12 cellular contexts compared by ENCODE assay signal in the genomic region with DNA sequence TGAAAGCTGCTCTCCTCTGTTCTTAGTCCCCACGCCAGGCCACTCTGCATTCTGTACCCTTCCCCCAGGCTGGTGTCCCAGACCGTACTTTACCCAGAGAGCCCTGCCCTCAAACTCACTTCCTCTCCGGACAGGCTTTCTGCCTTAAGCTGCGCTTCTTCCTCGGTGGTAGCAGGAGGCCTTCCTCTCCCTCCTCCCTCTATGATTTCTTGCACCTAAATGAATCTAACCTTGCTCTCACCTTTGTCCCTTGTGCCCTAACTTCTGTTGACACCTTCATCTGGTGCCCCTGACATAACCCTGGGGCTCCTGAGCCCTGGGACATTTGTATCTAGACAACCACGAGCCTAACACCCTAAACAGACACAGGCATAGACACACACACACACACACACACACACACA. TPM values are rescaled to one million over a fixed set of nuclear protein-coding genes. Genes with fewer than 3 reads are reported as not detected.
DNase-seq lines count a peak whose midpoint lies in the region; ATAC-seq, FAIRE-seq and TF ChIP-seq lines count a peak whose summit lies in the region.
"Had no signal": no experiment of that assay in that cellular context is flagged by ENCODE, and none has a peak within 500 bp of the region (broad histone marks: within the 10 kb centered on the region; RNA-seq: fewer than 3 reads in every experiment).

No MANE protein-coding gene starts in this region.

- peaks cover 15% of the 10 kb centered on the region for H3F3A ChIP-seq in neural progenitor cell (ENCODE audit: low read depth)

- DNase-seq in GM12891 (ENCODE audit: insufficient read length, low spot score) (no peak), Kasumi-1 (lab: John Stamatoyannopoulos, UW) (peak; percentile 71 to 78), neural progenitor cell (ENCODE audit: low spot score) (no peak), NCI-H1417 treated with DMSO at 0.1 percent for 48 hours (lab: John Stamatoyannopoulos, UW) (no peak)
- DNase-seq in activated naive CD8-positive, alpha-beta T cell treated with anti-CD3 and anti-CD28 coated beads, Interleukin-2, amount 10 ng/mL, durations not matched to agents 7 days and 5 days = no peak
- DNase-seq: SHP77, testis had no signal

- no peak overlapping the region for H3K9ac ChIP-seq in neural progenitor cell

- TF ChIP-seq CTCF in neural progenitor cell (IDR thresholded peaks at IDR 0.05) = no peak

- H3K79me2 ChIP-seq in neural progenitor cell (ENCODE audit: low read depth) = no peaks in the 10 kb centered on the region

- H3K36me3 Mint-ChIP-seq in activated naive CD8-positive, alpha-beta T cell treated with anti-CD3 and anti-CD28 coated beads, Interleukin-2, amount 10 ng/mL, durations not matched to agents 7 days and 5 days = peaks cover 16% of the 10 kb centered on the region
- H3K36me3 Mint-ChIP-seq in neural progenitor cell = peaks cover 5% of the 10 kb centered on the region

- no peaks in the 10 kb centered on the region for H3K9me3 ChIP-seq in neural progenitor cell (ENCODE audit: low read depth)
- H3K9me3 ChIP-seq: body of pancreas, testis had no signal

- peak; percentile 34 for ATAC-seq in activated naive CD8-positive, alpha-beta T cell treated with anti-CD3 and anti-CD28 coated beads, Interleukin-2, amount 10 ng/mL, durations not matched to agents 7 days and 5 days (ENCODE audit: low read depth)
- ATAC-seq in HG03460 (IDR thresholded peaks at IDR 0.05; ENCODE audit: unreplicated experiment) (no peak), GM18870 (IDR thresholded peaks at IDR 0.05; ENCODE audit: unreplicated experiment) (no peak), GM21576 (IDR thresholded peaks at IDR 0.05; ENCODE audit: unreplicated experiment) (no peak)
- ATAC-seq: body of pancreas had no signal

- no peak overlapping the region for H3K4me3 ChIP-seq in neural progenitor cell
- H3K4me3 ChIP-seq: body of pancreas, testis had no signal

- H3K4me3 Mint-ChIP-seq in activated naive CD8-positive, alpha-beta T cell treated with anti-CD3 and anti-CD28 coated beads, Interleukin-2, amount 10 ng/mL, durations not matched to agents 7 days and 5 days = peak overlapping the region; percentile 88
- peak overlapping the region; percentile 5 for H3K4me3 Mint-ChIP-seq in neural progenitor cell

- POLR2A ChIA-PET in activated naive CD8-positive, alpha-beta T cell treated with anti-CD3 and anti-CD28 coated beads, Interleukin-2, amount 10 ng/mL, durations not matched to agents 7 days and 5 days (lab: Charles Lee) = interaction anchor here (0.7 to 13.2 kb wide), 7 partner anchors 13 to 89 kb away, joined by 3 to 275 read pairs (median 5); partner anchors contain the start of gene CEACAM21

- peak overlapping the region; percentile 96 for H3K27ac Mint-ChIP-seq in activated naive CD8-positive, alpha-beta T cell treated with anti-CD3 and anti-CD28 coated beads, Interleukin-2, amount 10 ng/mL, durations not matched to agents 7 days and 5 days
- H3K27ac Mint-ChIP-seq in neural progenitor cell = no peak overlapping the region

- H3K4me1 Mint-ChIP-seq in activated naive CD8-positive, alpha-beta T cell treated with anti-CD3 and anti-CD28 coated beads, Interleukin-2, amount 10 ng/mL, durations not matched to agents 7 days and 5 days = peaks cover 55% of the 10 kb centered on the region
- peaks cover 30% of the 10 kb centered on the region for H3K4me1 Mint-ChIP-seq in neural progenitor cell

- H3K27me3 Mint-ChIP-seq in activated naive CD8-positive, alpha-beta T cell treated with anti-CD3 and anti-CD28 coated beads, Interleukin-2, amount 10 ng/mL, durations not matched to agents 7 days and 5 days = no peaks in the 10 kb centered on the region
- peaks cover 2% of the 10 kb centered on the region for H3K27me3 Mint-ChIP-seq in neural progenitor cell (ENCODE audit: insufficient read depth, low read depth)

- no peak; the same call in 1 of the 2 replicates for TF ChIP-seq POLR2A in GM12891 (IDR thresholded peaks at IDR 0.05; ENCODE audit: low read depth, low read length)

- H3K4me1 ChIP-seq in neural progenitor cell = peaks cover 17% of the 10 kb centered on the region
- H3K4me1 ChIP-seq: body of pancreas, testis had no signal

- FAIRE-seq in GM12891 (lab: Jason Lieb, UNC) = peak; percentile 90

- no peak overlapping the region for H3K4me2 ChIP-seq in neural progenitor cell

- H4K20me1 ChIP-seq in neural progenitor cell (ENCODE audit: low read depth) = peaks cover 4% of the 10 kb centered on the region

- no peak overlapping the region for H3K27ac ChIP-seq in neural progenitor cell
- H3K27ac ChIP-seq: body of pancreas, testis had no signal

- no peaks in the 10 kb centered on the region for H3K27me3 ChIP-seq in neural progenitor cell
- H3K27me3 ChIP-seq: testis had no signal

- no peaks in the 10 kb centered on the region for H3K9me3 Mint-ChIP-seq in activated naive CD8-positive, alpha-beta T cell treated with anti-CD3 and anti-CD28 coated beads, Interleukin-2, amount 10 ng/mL, durations not matched to agents 7 days and 5 days
- peaks cover 11% of the 10 kb centered on the region for H3K9me3 Mint-ChIP-seq in neural progenitor cell

- H2AFZ ChIP-seq in neural progenitor cell (replicated peaks) = no peak overlapping the region

- no peaks in the 10 kb centered on the region for H3K36me3 ChIP-seq in neural progenitor cell

TF ChIP-seq in GM12891, 5 proteins besides CTCF, POLR2A, EP300 and RAD21:
- TF ChIP-seq PAX5 (IDR thresholded peaks at IDR 0.05; ENCODE audit: insufficient read depth, low read length, severe bottlenecking) (no peak), POU2F2 (IDR thresholded peaks at IDR 0.05; ENCODE audit: low read depth, low read length) (no peak), SPI1 (IDR thresholded peaks at IDR 0.05; ENCODE audit: low read depth, low read length) (peak; percentile 93), TAF1 (IDR thresholded peaks at IDR 0.05; ENCODE audit: low read depth, low read length) (no peak)

RNA-seq across cellular contexts. Expression of gene CEACAM21, which starts 29.6 kb away (rescaled TPM):
- polyA plus RNA-seq in GM12891 (2012; ENCODE audit: low read depth, missing spikeins) = 19.3 TPM
- 10 to 100 TPM; 75.4 to 75.5 TPM for total RNA-seq in activated naive CD8-positive, alpha-beta T cell treated with anti-CD3 and anti-CD28 coated beads, Interleukin-2, amount 10 ng/mL, durations not matched to agents 7 days and 5 days
- total RNA-seq in neural progenitor cell (ENCODE audit: low replicate concordance) = 0.19 TPM in 1 of 2 replicates, not detected in the other
- total RNA-seq: renal cortical epithelial cell had no signal

Comparison
In these comparisons a context has a peak if more than half of its experiments do, and no peak if none do; other contexts are left out.
1. DNase-seq: peak in Kasumi-1 (2 of 2); none in GM12891 (single experiment), activated naive CD8-positive, alpha-beta T cell treated with anti-CD3 and anti-CD28 coated beads, Interleukin-2, amount 10 ng/mL, durations not matched to agents 7 days and 5 days (single experiment), neural progenitor cell (single experiment) and NCI-H1417 treated with DMSO at 0.1 percent for 48 hours (single experiment).
2. RNA of gene CEACAM21, which starts 29.6 kb away (total RNA-seq): 75.4 to 75.5 TPM in activated naive CD8-positive, alpha-beta T cell treated with anti-CD3 and anti-CD28 coated beads, Interleukin-2, amount 10 ng/mL, durations not matched to agents 7 days and 5 days; 0.19 TPM in neural progenitor cell; every median in the first group is over 10 times any median in the second.